ENCODE assay signal across 13 cellular contexts in genomic region chr17:2965621-2966275, GRCh38.
DNase-seq lines count a peak whose midpoint lies in the region; ATAC-seq and TF ChIP-seq lines count a peak whose summit lies in the region.
"Had no signal": no experiment of that assay in that cellular context is flagged by ENCODE, and none has a peak within 500 bp of the region (broad histone marks: within the 10 kb centered on the region; RNA-seq: fewer than 3 reads in every experiment).

No MANE protein-coding gene starts in this region.

- H3K36me3 ChIP-seq in endodermal cell (ENCODE audit: control insufficient read depth, insufficient read depth, low read length) (no peaks in the 10 kb centered on the region), lower lobe of right lung (no peaks in the 10 kb centered on the region)

- H3K4me3 ChIP-seq in endodermal cell (ENCODE audit: low read length), result no peak overlapping the region
- no peak overlapping the region for H3K4me3 ChIP-seq in lower lobe of right lung
- H3K4me3 ChIP-seq: tibial artery had no signal

- no peaks in the 10 kb centered on the region for H3K27me3 ChIP-seq in endodermal cell (ENCODE audit: control insufficient read depth, insufficient read depth, low read length, poor library complexity, severe bottlenecking)
- no peaks in the 10 kb centered on the region for H3K27me3 ChIP-seq in lower lobe of right lung (ENCODE audit: low read depth)
- H3K27me3 ChIP-seq: tibial artery had no signal

- H3K9me3 Mint-ChIP-seq in endodermal cell, result no peaks in the 10 kb centered on the region

- peak; percentile 38 for DNase-seq in LHCN-M2 (ENCODE audit: low read depth)
- DNase-seq in endodermal cell, result peak; percentile 52
- peak; percentile 59 for DNase-seq in lower lobe of right lung
- no peak for DNase-seq in NCI-H2107 (lab: John Stamatoyannopoulos, UW)
- DNase-seq in germinal center (ENCODE audit: low spot score), result no peak
- no peak for DNase-seq in Kasumi-1 (lab: John Stamatoyannopoulos, UW)
- DNase-seq: AML-193; stimulated activated CD4-positive, alpha-beta T cell treated with anti-CD3 and anti-CD28 coated beads, Interleukin-2, amount 100 ng/mL, for 24 hours; T-helper 9 cell had no signal

- peak; percentile 89 to 92 for ATAC-seq in lower lobe of right lung
- ATAC-seq in GM19351 (IDR thresholded peaks at IDR 0.05; ENCODE audit: unreplicated experiment), result no peak

- no peaks in the 10 kb centered on the region for H3K4me1 Mint-ChIP-seq in endodermal cell

- no peaks in the 10 kb centered on the region for H3K4me1 ChIP-seq in endodermal cell (ENCODE audit: control insufficient read depth, insufficient read depth, low read length)
- no peaks in the 10 kb centered on the region for H3K4me1 ChIP-seq in lower lobe of right lung
- H3K4me1 ChIP-seq: tibial artery had no signal

- 92 to 95% methylated on average over 7 to 11 of the region's 11 CpGs for WGBS in endodermal cell (ENCODE audit: insufficient coverage in 1 of 2, insufficient read length in 1 of 2), 2 experiments

- intact Hi-C loops in lower lobe of right lung (cut with DNase I), result no loop called here

- TF ChIP-seq CTCF in 22Rv1 (IDR thresholded peaks at IDR 0.05), result no peak
- no peak for TF ChIP-seq CTCF in endodermal cell (conservative IDR thresholded peaks at IDR 0.05)
- no peak for TF ChIP-seq CTCF in lower lobe of right lung (IDR thresholded peaks at IDR 0.05)

- H3K27ac Mint-ChIP-seq in endodermal cell, result peak overlapping the region; percentile 46

- no peak overlapping the region for H3K4me3 Mint-ChIP-seq in endodermal cell

- H3K36me3 Mint-ChIP-seq in endodermal cell (ENCODE audit: low read depth), result peaks cover 27% of the 10 kb centered on the region

- H3K9ac ChIP-seq in endodermal cell (ENCODE audit: extremely low read depth, low read length, poor library complexity, severe bottlenecking), result no peak overlapping the region

- H3K9me3 ChIP-seq in endodermal cell (ENCODE audit: control insufficient read depth, low read length) (no peaks in the 10 kb centered on the region), lower lobe of right lung (no peaks in the 10 kb centered on the region)
- H3K9me3 ChIP-seq: tibial artery had no signal

- H3K27ac ChIP-seq in 22Rv1 (peak overlapping the region; percentile 25; the same call in 1 of the 2 replicates), endodermal cell (ENCODE audit: low read depth, low read length) (no peak overlapping the region), lower lobe of right lung (no peak overlapping the region)
- H3K27ac ChIP-seq: HL-60, tibial artery had no signal

- no peaks in the 10 kb centered on the region for H3K27me3 Mint-ChIP-seq in endodermal cell (ENCODE audit: insufficient read depth)

Comparison
In these comparisons a context has a peak if more than half of its experiments do, and no peak if none do; other contexts are left out.
1. DNase-seq: peak in LHCN-M2 (single experiment), endodermal cell (single experiment) and lower lobe of right lung (single experiment); none in NCI-H2107 (single experiment), germinal center (single experiment) and Kasumi-1 (0 of 2).